In the genomic region with DNA sequence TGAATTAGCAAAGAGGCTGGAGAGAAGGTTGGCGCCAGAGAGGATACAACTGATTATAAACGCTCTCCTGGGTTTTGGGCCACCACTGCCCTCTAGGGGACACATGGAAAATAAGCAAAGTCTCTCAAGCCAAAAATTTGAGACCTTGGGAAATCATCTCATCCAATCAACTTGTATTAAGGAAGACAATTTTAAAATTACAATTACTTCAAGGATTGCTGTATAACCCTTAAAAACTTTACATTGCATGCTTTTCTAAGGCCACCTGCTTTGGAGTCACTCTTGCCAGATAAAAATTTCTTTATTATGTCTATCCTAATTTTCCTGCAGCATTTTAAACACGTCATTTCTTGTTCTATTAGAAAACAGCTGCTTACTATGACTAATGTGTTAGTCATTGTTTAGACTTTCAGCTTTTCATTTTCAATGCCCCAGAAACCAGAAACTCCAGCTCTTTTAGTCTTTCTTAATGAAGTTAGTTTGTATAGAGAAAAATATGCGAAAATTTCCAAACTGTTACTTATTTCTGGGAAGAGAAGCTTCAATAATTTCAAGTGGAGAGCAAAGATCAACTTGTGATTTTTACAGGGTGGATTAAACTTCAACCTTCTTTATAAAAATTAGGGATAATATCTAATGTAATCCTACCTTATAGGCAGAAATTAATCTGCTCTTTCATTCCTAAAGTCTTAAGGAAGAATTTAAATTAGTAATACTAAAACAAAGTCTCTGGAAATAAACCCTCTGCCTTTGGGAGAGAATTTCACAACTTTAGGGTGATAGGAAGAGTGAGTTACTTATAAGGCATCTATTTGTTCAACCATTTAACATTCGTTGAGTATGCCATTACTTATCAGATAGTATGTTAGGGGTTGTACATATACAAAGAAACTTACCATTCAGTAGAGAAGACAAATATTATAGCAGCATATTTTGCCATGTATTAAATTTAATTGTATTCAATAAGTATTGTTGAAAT, we compare ENCODE assay signal across 8 cellular contexts. TPM values are rescaled to one million over a fixed set of nuclear protein-coding genes. Genes with fewer than 3 reads are reported as not detected.
DNase-seq lines count a peak whose midpoint lies in the region; ATAC-seq and TF ChIP-seq lines count a peak whose summit lies in the region.

No MANE protein-coding gene starts in this region.

- H3K4me1 Mint-ChIP-seq in stimulated activated effector memory CD8-positive, alpha-beta T cell treated with anti-CD3 and anti-CD28 coated beads, Interleukin-12 subunit alpha, Interleukin-12 subunit beta, amount 100 ng/mL, for 72 hours, result peaks cover 6% of the 10 kb centered on the region

- H3K27ac Mint-ChIP-seq in stimulated activated effector memory CD8-positive, alpha-beta T cell treated with anti-CD3 and anti-CD28 coated beads, Interleukin-12 subunit alpha, Interleukin-12 subunit beta, amount 100 ng/mL, for 72 hours, result no peak overlapping the region

- no peaks in the 10 kb centered on the region for H3K9me3 ChIP-seq in WERI-Rb-1 (ENCODE audit: severe bottlenecking)
- H3K9me3 ChIP-seq in endocrine pancreas (ENCODE audit: control insufficient read depth, low read length), result no peaks in the 10 kb centered on the region

- H3K27me3 ChIP-seq in WERI-Rb-1 (ENCODE audit: insufficient read depth, low read depth, severe bottlenecking) (no peaks in the 10 kb centered on the region), endocrine pancreas (ENCODE audit: control insufficient read depth, insufficient read depth, low read length) (no peaks in the 10 kb centered on the region)

- no peak overlapping the region for H3K27ac ChIP-seq in WERI-Rb-1

- DNase-seq in Daoy (ENCODE audit: low read depth) (peak; percentile 77), GOT3 (lab: John Stamatoyannopoulos, UW) (peak; percentile 9), NCI-H2029 (lab: John Stamatoyannopoulos, UW) (peak; percentile 16), WERI-Rb-1 (peak; percentile 74), lung microvascular endothelial cell (ENCODE audit: low read depth in 2 of 2) (peak; percentile 90 to 92)
- peak in 1 of 2 donors; percentile 55 for DNase-seq in stimulated activated effector memory CD8-positive, alpha-beta T cell treated with anti-CD3 and anti-CD28 coated beads, Interleukin-12 subunit alpha, Interleukin-12 subunit beta, amount 100 ng/mL, for 72 hours (ENCODE audit: low spot score in 2 of 2)

- ATAC-seq in stimulated activated effector memory CD8-positive, alpha-beta T cell treated with anti-CD3 and anti-CD28 coated beads, Interleukin-12 subunit alpha, Interleukin-12 subunit beta, amount 100 ng/mL, for 72 hours, result peak; percentile 62
- ATAC-seq in HG02973 (IDR thresholded peaks at IDR 0.05; ENCODE audit: unreplicated experiment), result no peak

- H3K36me3 Mint-ChIP-seq in stimulated activated effector memory CD8-positive, alpha-beta T cell treated with anti-CD3 and anti-CD28 coated beads, Interleukin-12 subunit alpha, Interleukin-12 subunit beta, amount 100 ng/mL, for 72 hours, result no peaks in the 10 kb centered on the region

- H3K4me3 ChIP-seq in WERI-Rb-1 (ENCODE audit: low read depth, low read length), result no peak overlapping the region
- peak overlapping the region; percentile 12 for H3K4me3 ChIP-seq in endocrine pancreas (ENCODE audit: control insufficient read depth, insufficient read depth, low read length)

- H3K4me3 Mint-ChIP-seq in stimulated activated effector memory CD8-positive, alpha-beta T cell treated with anti-CD3 and anti-CD28 coated beads, Interleukin-12 subunit alpha, Interleukin-12 subunit beta, amount 100 ng/mL, for 72 hours, result no peak overlapping the region

- no peaks in the 10 kb centered on the region for H3K36me3 ChIP-seq in WERI-Rb-1
- no peaks in the 10 kb centered on the region for H3K36me3 ChIP-seq in endocrine pancreas (ENCODE audit: control insufficient read depth, insufficient read depth, low read length)

- no peak overlapping the region for H3K9ac ChIP-seq in endocrine pancreas (ENCODE audit: control insufficient read depth, insufficient read depth, low read length)

- no peaks in the 10 kb centered on the region for H3K9me3 Mint-ChIP-seq in stimulated activated effector memory CD8-positive, alpha-beta T cell treated with anti-CD3 and anti-CD28 coated beads, Interleukin-12 subunit alpha, Interleukin-12 subunit beta, amount 100 ng/mL, for 72 hours

- peak; percentile 64 for TF ChIP-seq CTCF in WERI-Rb-1 (IDR thresholded peaks at IDR 0.05; ENCODE audit: low read depth, low read length)

- peaks cover 18% of the 10 kb centered on the region for H3K4me1 ChIP-seq in endocrine pancreas (ENCODE audit: control insufficient read depth, insufficient read depth, low read length)

RNA-seq across cellular contexts. Expression of gene RHOBTB1, which starts 20.6 kb away (rescaled TPM):
- 4.2 and 5.6 TPM in 2 replicates for total RNA-seq in Daoy (2014; rRNA removed; shearing (Covaris generic))
- 32.1 and 34.4 TPM in 2 replicates for total RNA-seq in lung microvascular endothelial cell
